In the genomic region with DNA sequence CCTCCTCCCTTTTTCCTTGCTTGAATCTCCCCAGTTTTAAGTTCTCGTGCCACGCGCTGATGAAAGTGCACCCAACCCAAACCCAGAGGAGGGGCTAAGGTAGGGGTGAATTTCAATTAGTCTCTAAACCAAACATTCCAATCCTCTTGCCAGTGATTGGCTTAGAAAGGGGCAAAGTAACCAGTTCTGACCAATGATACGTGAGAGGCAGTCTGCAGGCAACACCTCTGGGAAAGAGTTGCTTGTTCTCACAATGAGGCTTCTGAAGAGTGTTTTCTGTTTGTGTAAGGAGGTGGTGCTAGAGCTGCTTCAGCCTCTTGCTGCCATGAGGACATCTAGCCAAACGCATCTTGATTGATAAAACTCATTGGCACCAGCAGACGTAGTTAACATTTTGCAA, we compare ENCODE assay signal across 34 cellular contexts. TPM values are rescaled to one million over a fixed set of nuclear protein-coding genes. Genes with fewer than 3 reads are reported as not detected.
DNase-seq lines count a peak whose midpoint lies in the region; ATAC-seq, FAIRE-seq and TF ChIP-seq lines count a peak whose summit lies in the region.
"Had no signal": no experiment of that assay in that cellular context is flagged by ENCODE, and none has a peak within 500 bp of the region (broad histone marks: within the 10 kb centered on the region; RNA-seq: fewer than 3 reads in every experiment).

No MANE protein-coding gene starts in this region.

- no peak overlapping the region for H3K4me3 ChIP-seq in HCT116 (replicated peaks in 1 of 2; ENCODE audit: low read depth in 1 of 2, low read length in 2 of 2)
- H3K4me3 ChIP-seq in K562: no peak overlapping the region
- H3K4me3 ChIP-seq in lower lobe of right lung: no peak overlapping the region
- no peak overlapping the region for H3K4me3 ChIP-seq in kidney (ENCODE audit: low read length in 2 of 2)
- H3K4me3 ChIP-seq: ascending aorta, heart left ventricle, tibial artery had no signal

- H4K20me1 ChIP-seq in HCT116 (ENCODE audit: insufficient read depth) (no peaks in the 10 kb centered on the region), K562 (replicated peaks; ENCODE audit: control insufficient read depth, insufficient read depth, low read length) (no peaks in the 10 kb centered on the region)

- H3K27me3 Mint-ChIP-seq in activated CD8-positive, alpha-beta T cell treated with anti-CD3 and anti-CD28 coated beads, Interleukin-2, amount 10 ng/mL, durations not matched to agents 7 days and 5 days (ENCODE audit: low read depth): no peaks in the 10 kb centered on the region
- H3K27me3 Mint-ChIP-seq: activated naive CD8-positive, alpha-beta T cell treated with anti-CD3 and anti-CD28 coated beads, Interleukin-2, amount 10 ng/mL, durations not matched to agents 7 days and 5 days; IgD-negative memory B cell; naive thymus-derived CD4-positive, alpha-beta T cell had no signal

- no peaks in the 10 kb centered on the region for H3K9me2 ChIP-seq in HCT116 (ENCODE audit: insufficient read depth)

- H3K4me1 Mint-ChIP-seq in activated CD8-positive, alpha-beta T cell treated with anti-CD3 and anti-CD28 coated beads, Interleukin-2, amount 10 ng/mL, durations not matched to agents 7 days and 5 days (ENCODE audit: low read depth): no peaks in the 10 kb centered on the region
- H3K4me1 Mint-ChIP-seq: activated naive CD8-positive, alpha-beta T cell treated with anti-CD3 and anti-CD28 coated beads, Interleukin-2, amount 10 ng/mL, durations not matched to agents 7 days and 5 days; IgD-negative memory B cell had no signal

- BruUV-seq in HCT116 (replicated peaks; lab: Mats Ljungman, UMichigan) (no TSS peak), K562 (replicated peaks; lab: Mats Ljungman, UMichigan) (no TSS peak)

- RAD21 ChIA-PET in HCT116 (lab: Charles Lee; ENCODE audit: low non-redundant PET in 1 of 2, low total read pairs in 2 of 2, uncharacterized antibody in 2 of 2, unreplicated experiment in 2 of 2): interaction anchor here in 1 of 2 experiments (1.3 kb wide), 1 partner anchor 405 kb away, joined by 6 read pairs; no protein-coding TSS in a partner anchor

- H3K4me2 ChIP-seq in HCT116 (ENCODE audit: low read length) (no peak overlapping the region), K562 (ENCODE audit: insufficient read depth, low read length) (no peak overlapping the region)

- in situ Hi-C loops in Caki2 (cut with HindIII; ENCODE audit: low pct_unique_long_range_greater_than_20kb, low sequenced_read_pairs) (no loop called here), K562 (cut with MboI) (no loop called here)

- H3K36me3 ChIP-seq in HCT116 (ENCODE audit: control insufficient read depth in 1 of 2, insufficient read depth in 2 of 2, low read length in 2 of 2): no peaks in the 10 kb centered on the region
- H3K36me3 ChIP-seq in K562 (ENCODE audit: control insufficient read depth, insufficient read depth, low read length): no peaks in the 10 kb centered on the region; the same call in 2 of the 3 replicates
- H3K36me3 ChIP-seq in lower lobe of right lung: no peaks in the 10 kb centered on the region
- H3K36me3 ChIP-seq in kidney (ENCODE audit: control insufficient read depth in 1 of 2, insufficient read depth in 2 of 2, low read length in 2 of 2): no peaks in the 10 kb centered on the region
- H3K36me3 ChIP-seq: ascending aorta, heart left ventricle, tibial artery had no signal

- no peak overlapping the region for H3K27ac ChIP-seq in HCT116 (ENCODE audit: low read depth, low read length)
- no peak overlapping the region for H3K27ac ChIP-seq in K562 (ENCODE audit: extremely low read depth, low read depth, low read length)
- no peak overlapping the region for H3K27ac ChIP-seq in lower lobe of right lung
- no peak overlapping the region for H3K27ac ChIP-seq in kidney (ENCODE audit: low read depth in 2 of 2, low read length in 2 of 2)
- H3K27ac ChIP-seq: ascending aorta, heart left ventricle, tibial artery, VCaP had no signal

- FAIRE-seq in K562 (lab: Jason Lieb, UNC) (no peak), kidney (lab: Jason Lieb, UNC) (no peak)
- FAIRE-seq: GM12891, small intestine had no signal

- no peak overlapping the region for H3K4me3 Mint-ChIP-seq in activated CD8-positive, alpha-beta T cell treated with anti-CD3 and anti-CD28 coated beads, Interleukin-2, amount 10 ng/mL, durations not matched to agents 7 days and 5 days
- H3K4me3 Mint-ChIP-seq: activated naive CD8-positive, alpha-beta T cell treated with anti-CD3 and anti-CD28 coated beads, Interleukin-2, amount 10 ng/mL, durations not matched to agents 7 days and 5 days; effector memory CD8-positive, alpha-beta T cell; IgD-negative memory B cell; naive thymus-derived CD4-positive, alpha-beta T cell; T-helper 2 cell treated with Interferon-gamma antibody and Interleukin-4, amounts not matched to agents 5 μg/mL and 100 μg/mL, for 36 hours had no signal

- intact Hi-C loops in HCT116 (cut with micrococcal nuclease) (loop anchor here (1.0 to 5.0 kb wide), 4 partner anchors 93 to 529 kb away; no protein-coding TSS in a partner anchor), K562 (cut with micrococcal nuclease) (no loop called here), lower lobe of right lung (cut with DNase I) (loop anchor here (5.0 kb wide), 1 partner anchor 407 kb away; no protein-coding TSS in a partner anchor), kidney (cut with DNase I) (loop anchor here (10.0 kb wide), 1 partner anchor 409 kb away; no protein-coding TSS in a partner anchor)

- ATAC-seq in HCT116 (peak; percentile 52; the same call in 1 of the 2 replicates), K562 (no peak), lower lobe of right lung (peak; percentile 72 to 92)
- ATAC-seq in activated CD8-positive, alpha-beta T cell treated with anti-CD3 and anti-CD28 coated beads, Interleukin-2, amount 10 ng/mL, durations not matched to agents 7 days and 5 days: no peak
- ATAC-seq: effector memory CD8-positive, alpha-beta T cell; esophagus mucosa; heart left ventricle; left ventricle myocardium superior; naive thymus-derived CD4-positive, alpha-beta T cell had no signal

- H3K4me1 ChIP-seq in HCT116 (ENCODE audit: control insufficient read depth in 1 of 2, insufficient read depth in 2 of 2, low read length in 2 of 2) (no peaks in the 10 kb centered on the region), K562 (replicated peaks in 1 of 2; ENCODE audit: control insufficient read depth in 2 of 2, insufficient read depth in 2 of 2, low read length in 2 of 2) (no peaks in the 10 kb centered on the region), lower lobe of right lung (no peaks in the 10 kb centered on the region), kidney (ENCODE audit: control insufficient read depth in 1 of 2, insufficient read depth in 1 of 2, low read depth in 1 of 2, low read length in 2 of 2) (no peaks in the 10 kb centered on the region)
- H3K4me1 ChIP-seq: ascending aorta, tibial artery had no signal

- H3K9me1 ChIP-seq in K562 (ENCODE audit: control insufficient read depth, insufficient read depth, low read length): no peaks in the 10 kb centered on the region

- H3K27me3 ChIP-seq in HCT116 (ENCODE audit: insufficient read depth, low read length) (no peaks in the 10 kb centered on the region), K562 (ENCODE audit: control insufficient read depth in 2 of 2, insufficient read depth in 2 of 2, low read length in 2 of 2) (no peaks in the 10 kb centered on the region), lower lobe of right lung (ENCODE audit: low read depth) (no peaks in the 10 kb centered on the region)
- H3K27me3 ChIP-seq: ascending aorta, heart left ventricle, tibial artery had no signal

- H2AFZ ChIP-seq in HCT116 (ENCODE audit: low read depth, low read length, poor library complexity, severe bottlenecking) (no peak overlapping the region), K562 (ENCODE audit: low read depth, low read length) (no peak overlapping the region)

- H3K9ac ChIP-seq in HCT116 (ENCODE audit: low read length) (no peak overlapping the region), K562 (ENCODE audit: insufficient read depth in 1 of 2, low read depth in 2 of 2, low read length in 2 of 2) (no peak overlapping the region), kidney (ENCODE audit: low read length in 2 of 2) (no peak overlapping the region)

- POLR2A ChIA-PET in HCT116 (lab: Charles Lee) (no interaction called here), K562 (lab: Yijun Ruan, JAX) (interaction anchor here (1.0 kb wide), 1 partner anchor 11 kb away, joined by 3 read pairs; no protein-coding TSS in a partner anchor)
- POLR2A ChIA-PET in activated CD8-positive, alpha-beta T cell treated with anti-CD3 and anti-CD28 coated beads, Interleukin-2, amount 10 ng/mL, durations not matched to agents 7 days and 5 days (lab: Charles Lee): no interaction called here

- TF ChIP-seq RAD21 in HCT116 (IDR thresholded peaks at IDR 0.05; ENCODE audit: low read depth) (no peak), K562 (CRISPR knock-in tag; conservative IDR thresholded peaks at IDR 0.05 in 1 of 2, IDR thresholded peaks at IDR 0.05 in 1 of 2) (no peak)

- 83% methylated on average over 6 of the region's 6 CpGs for WGBS in K562 (ENCODE audit: insufficient coverage, low coverage, missing lambda C conversion rate)

- TF ChIP-seq POLR2A in HCT116 (IDR thresholded peaks at IDR 0.05; ENCODE audit: borderline replicate concordance, extremely low read depth, insufficient read depth, insufficient read length) (no peak), K562 (conservative IDR thresholded peaks at IDR 0.05) (no peak)

- H3K79me2 ChIP-seq in HCT116 (ENCODE audit: insufficient read depth, low read length): no peaks in the 10 kb centered on the region
- no peaks in the 10 kb centered on the region for H3K79me2 ChIP-seq in K562 (ENCODE audit: control insufficient read depth, insufficient read depth, low read length)

- CTCF ChIA-PET in HCT116 (lab: Charles Lee): interaction anchor here (0.8 to 3.1 kb wide), 6 partner anchors 11 to 529 kb away, joined by 3 to 90 read pairs (median 6); no protein-coding TSS in a partner anchor
- CTCF ChIA-PET in K562 (lab: Yijun Ruan, JAX; ENCODE audit: low intra/inter-chr PET ratio): no interaction called here
- CTCF ChIA-PET in activated CD8-positive, alpha-beta T cell treated with anti-CD3 and anti-CD28 coated beads, Interleukin-2, amount 10 ng/mL, durations not matched to agents 7 days and 5 days (lab: Charles Lee): interaction anchor here (2.4 kb wide), 1 partner anchor 10 kb away, joined by 11 read pairs; no protein-coding TSS in a partner anchor

- no peak for TF ChIP-seq CTCF in HCT116 (IDR thresholded peaks at IDR 0.05 in 2 of 3, conservative IDR thresholded peaks at IDR 0.05 in 1 of 3; ENCODE audit: borderline replicate concordance in 1 of 3, insufficient read depth in 1 of 3, low read depth in 2 of 3, low read length in 2 of 3)
- TF ChIP-seq CTCF in K562 (IDR thresholded peaks at IDR 0.05 in 2 of 3, conservative IDR thresholded peaks at IDR 0.05 in 1 of 3; ENCODE audit: insufficient read depth in 2 of 3, low read depth in 1 of 3, low read length in 3 of 3): no peak
- no peak for TF ChIP-seq CTCF in lower lobe of right lung (IDR thresholded peaks at IDR 0.05)
- no peak for TF ChIP-seq CTCF in kidney (IDR thresholded peaks at IDR 0.05; ENCODE audit: borderline replicate concordance, extremely low read depth, insufficient read depth)

- no peak for TF ChIP-seq EP300 in K562 (IDR thresholded peaks at IDR 0.05; ENCODE audit: low read length)

- H3K27ac Mint-ChIP-seq in activated CD8-positive, alpha-beta T cell treated with anti-CD3 and anti-CD28 coated beads, Interleukin-2, amount 10 ng/mL, durations not matched to agents 7 days and 5 days: no peak overlapping the region
- H3K27ac Mint-ChIP-seq: activated naive CD8-positive, alpha-beta T cell treated with anti-CD3 and anti-CD28 coated beads, Interleukin-2, amount 10 ng/mL, durations not matched to agents 7 days and 5 days; effector memory CD8-positive, alpha-beta T cell; IgD-negative memory B cell; T-helper 2 cell treated with Interferon-gamma antibody and Interleukin-4, amounts not matched to agents 5 μg/mL and 100 μg/mL, for 36 hours had no signal

- no peaks in the 10 kb centered on the region for H3K9me3 Mint-ChIP-seq in activated CD8-positive, alpha-beta T cell treated with anti-CD3 and anti-CD28 coated beads, Interleukin-2, amount 10 ng/mL, durations not matched to agents 7 days and 5 days (ENCODE audit: insufficient read depth)
- H3K9me3 Mint-ChIP-seq: activated naive CD8-positive, alpha-beta T cell treated with anti-CD3 and anti-CD28 coated beads, Interleukin-2, amount 10 ng/mL, durations not matched to agents 7 days and 5 days; effector memory CD8-positive, alpha-beta T cell; IgD-negative memory B cell; T-helper 2 cell treated with Interferon-gamma antibody and Interleukin-4, amounts not matched to agents 5 μg/mL and 100 μg/mL, for 36 hours had no signal

- DNase-seq in Caki2 (ENCODE audit: low read depth) (peak; percentile 76), HCT116 (ENCODE audit: low read depth, low spot score) (no peak), K562 (ENCODE audit: extremely low read depth in 1 of 4, low spot score in 3 of 4) (no peak), lower lobe of right lung (no peak), T-helper 9 cell (no peak), NCI-H446 (lab: John Stamatoyannopoulos, UW) (no peak), kidney (no peak)
- DNase-seq in activated CD8-positive, alpha-beta T cell treated with anti-CD3 and anti-CD28 coated beads, Interleukin-2, amount 10 ng/mL, durations not matched to agents 7 days and 5 days: no peak
- DNase-seq: activated CD4-positive, alpha-beta T cell treated with anti-CD3 and anti-CD28 coated beads for 48 hours; activated gamma-delta T cell; activated naive CD8-positive, alpha-beta T cell treated with anti-CD3 and anti-CD28 coated beads, Interleukin-2, amount 10 ng/mL, durations not matched to agents 7 days and 5 days; activated T-cell treated with anti-CD3 and anti-CD28 coated beads, Interleukin-2, amount 50 U/mL, for 1 hour; C1 segment of cervical spinal cord; COR-L47; cortex of kidney; effector memory CD8-positive, alpha-beta T cell; heart left ventricle; left ventricle myocardium superior; midbrain; naive thymus-derived CD4-positive, alpha-beta T cell; NCI-H1092 treated with DMSO at 0.1 percent for 48 hours; NCI-H187 treated with DMSO at 0.1 percent for 48 hours; occipital lobe; retina; SHP77; small intestine; stimulated activated CD4-positive, alpha-beta T cell treated with anti-CD3 and anti-CD28 coated beads, Interleukin-1b, Interleukin-23, amount 100 ng/mL, for 48 hours; tibial artery had no signal

- H3K36me3 Mint-ChIP-seq in activated CD8-positive, alpha-beta T cell treated with anti-CD3 and anti-CD28 coated beads, Interleukin-2, amount 10 ng/mL, durations not matched to agents 7 days and 5 days (ENCODE audit: low read depth): no peaks in the 10 kb centered on the region
- H3K36me3 Mint-ChIP-seq: IgD-negative memory B cell had no signal

- H3K9me3 ChIP-seq in HCT116 (ENCODE audit: control insufficient read depth in 1 of 2, insufficient read depth in 1 of 2, low read depth in 1 of 2, low read length in 2 of 2) (no peaks in the 10 kb centered on the region), K562 (replicated peaks; ENCODE audit: control insufficient read depth, insufficient read depth, low read depth, low read length) (no peaks in the 10 kb centered on the region), lower lobe of right lung (no peaks in the 10 kb centered on the region), kidney (ENCODE audit: control insufficient read depth in 1 of 2, low read length in 2 of 2) (no peaks in the 10 kb centered on the region)
- H3K9me3 ChIP-seq: ascending aorta, heart left ventricle, tibial artery had no signal

RNA-seq across cellular contexts. Expression of a gene that starts 21.8 kb away (rescaled TPM):
- 0.49 and 1.3 TPM in 2 replicates for total RNA-seq in Caki2 (2014; rRNA removed; shearing (Covaris generic); ENCODE audit: low replicate concordance)
- total RNA-seq in HCT116 (2021; ENCODE audit: unreplicated experiment): 9.4 TPM
- 2.7 and 4.7 TPM in 2 replicates for polyA plus RNA-seq in HCT116 (2012)
- 9.9 and 16.2 TPM in 2 replicates for total RNA-seq in K562 (2011; cell fraction: chromatin; rRNA removed; ENCODE audit: low replicate concordance)
- 6.5 and 13.2 TPM in 2 replicates for total RNA-seq in K562 (2011; cell fraction: nucleolus; rRNA removed)
- total RNA-seq in K562 (2011; cell fraction: nucleoplasm; rRNA removed): 16.4 and 30.7 TPM in 2 replicates
- 3.6 and 3.8 TPM in 2 replicates for total RNA-seq in K562 (2014; rRNA removed)
- total RNA-seq in K562 (2014; rRNA removed; fragmentation: Illumina TruSeq; extraction: Trizol): 4.4 and 5.2 TPM in 2 replicates
- 4.8 and 4.9 TPM in 2 replicates for total RNA-seq in K562 (2015; rRNA removed; fragmentation: Illumina TruSeq; extraction: Trizol)
- 4.5 and 6.1 TPM in 2 replicates for total RNA-seq in K562 (2021)
- polyA plus RNA-seq in K562 (2011; rRNA removed): 6.8 and 8.5 TPM in 2 replicates
- polyA plus RNA-seq in K562 (2011; cell fraction: cytosol; rRNA removed): 4.2 and 4.6 TPM in 2 replicates
- polyA plus RNA-seq in K562 (2011; cell fraction: nucleus; rRNA removed): 9.2 and 10.1 TPM in 2 replicates
- polyA plus RNA-seq in K562 (2012): 3.4 and 4.2 TPM in 2 replicates
- 5.0 and 5.4 TPM in 2 replicates for polyA plus RNA-seq in K562 (2014; fragmentation: Illumina TruSeq; extraction: Trizol)
- 1 to 10 TPM in 1 of 2 experiments, under 1 TPM in 1; 0.76 to 1.8 TPM for polyA plus RNA-seq in K562 (2014; fragmentation: Nextera tagmentation; extraction: Ambion mirVana)
- 4.9 and 6.0 TPM in 2 replicates for polyA plus RNA-seq in K562 (2014; rRNA removed)
- polyA minus RNA-seq in K562 (2011; rRNA and poly(A)+ RNA removed): 13.0 and 13.6 TPM in 2 replicates
- polyA minus RNA-seq in K562 (2011; cell fraction: cytosol; rRNA and poly(A)+ RNA removed): 1.9 and 2.6 TPM in 2 replicates
- polyA minus RNA-seq in K562 (2011; cell fraction: nucleus; rRNA and poly(A)+ RNA removed): 11.3 and 16.9 TPM in 2 replicates
- 3.6 TPM for total RNA-seq in lower lobe of right lung
- total RNA-seq in kidney: 3.1 TPM
- polyA plus RNA-seq in kidney (ENCODE audit: insufficient read depth, low read depth, low replicate concordance): 2.6 TPM
- 1 to 10 TPM; 2.2 to 3.1 TPM for total RNA-seq in activated CD8-positive, alpha-beta T cell treated with anti-CD3 and anti-CD28 coated beads, Interleukin-2, amount 10 ng/mL, durations not matched to agents 7 days and 5 days

Comparison
In these comparisons a context has a peak if more than half of its experiments do, and no peak if none do; other contexts are left out.
1. ATAC-seq: peak in HCT116 (single experiment) and lower lobe of right lung (2 of 2); none in K562 (single experiment) and activated CD8-positive, alpha-beta T cell treated with anti-CD3 and anti-CD28 coated beads, Interleukin-2, amount 10 ng/mL, durations not matched to agents 7 days and 5 days (single experiment).